ENCODE assay signal across 13 cellular contexts in genomic region chr1:225942574-225942973, GRCh38.
DNase-seq lines count a peak whose midpoint lies in the region; ATAC-seq, FAIRE-seq and TF ChIP-seq lines count a peak whose summit lies in the region.
"Had no signal": no experiment of that assay in that cellular context is flagged by ENCODE, and none has a peak within 500 bp of the region (broad histone marks: within the 10 kb centered on the region; RNA-seq: fewer than 3 reads in every experiment).

No MANE protein-coding gene starts in this region.

- no peaks in the 10 kb centered on the region for H3K9me2 ChIP-seq in DOHH2 (replicated peaks; ENCODE audit: control insufficient read depth, low read length)
- no peaks in the 10 kb centered on the region for H3K9me2 ChIP-seq in MM.1S (replicated peaks; ENCODE audit: insufficient read depth, low read length)

- H2AFZ ChIP-seq in MM.1S (ENCODE audit: low read length), result no peak overlapping the region

- H3K4me1 Mint-ChIP-seq in activated T-cell treated with anti-CD3 and anti-CD28 coated beads, Interleukin-2, amount 50 U/mL, for 24 hours (ENCODE audit: low read depth), result peaks cover 13% of the 10 kb centered on the region

- TF ChIP-seq CTCF in DOHH2 (IDR thresholded peaks at IDR 0.05; ENCODE audit: low read depth, low read length, poor library complexity, severe bottlenecking) (no peak), MM.1S (IDR thresholded peaks at IDR 0.05; ENCODE audit: low read length) (no peak)

- H3K9me3 ChIP-seq in DOHH2 (ENCODE audit: control insufficient read depth, insufficient read depth, low read length) (no peaks in the 10 kb centered on the region), MM.1S (replicated peaks; ENCODE audit: insufficient read depth, low read length) (no peaks in the 10 kb centered on the region)
- H3K9me3 ChIP-seq: body of pancreas had no signal

- peak overlapping the region; percentile 35 for H3K4me2 ChIP-seq in DOHH2 (ENCODE audit: low read length)
- H3K4me2 ChIP-seq in MM.1S (ENCODE audit: low read depth, low read length), result peak overlapping the region; percentile 74

- peaks cover 28% of the 10 kb centered on the region for H3K4me1 ChIP-seq in DOHH2 (ENCODE audit: control insufficient read depth, low read length)
- H3K4me1 ChIP-seq in MM.1S (ENCODE audit: low read length), result peaks cover 54% of the 10 kb centered on the region

- no peaks in the 10 kb centered on the region for H3K36me3 Mint-ChIP-seq in activated T-cell treated with anti-CD3 and anti-CD28 coated beads, Interleukin-2, amount 50 U/mL, for 24 hours (ENCODE audit: low read depth)

- H3K27me3 ChIP-seq in DOHH2 (ENCODE audit: control insufficient read depth, low read length), result peaks cover 8% of the 10 kb centered on the region; the same call in 1 of the 2 replicates
- H3K27me3 ChIP-seq in MM.1S (replicated peaks; ENCODE audit: insufficient read depth, low read length), result no peaks in the 10 kb centered on the region
- H3K27me3 ChIP-seq: body of pancreas had no signal

- H3K27ac ChIP-seq in DOHH2 (ENCODE audit: low read depth, low read length) (no peak overlapping the region), MM.1S (ENCODE audit: low read length) (peak overlapping the region; percentile 87)
- H3K27ac ChIP-seq: body of pancreas, C4-2B had no signal

- no peak overlapping the region for H3K27ac Mint-ChIP-seq in activated T-cell treated with anti-CD3 and anti-CD28 coated beads, Interleukin-2, amount 50 U/mL, for 24 hours
- H3K27ac Mint-ChIP-seq: activated CD8-positive, alpha-beta T cell treated with anti-CD3 and anti-CD28 coated beads for 36 hours had no signal

- no peak for FAIRE-seq in RCC 7860 (lab: Jason Lieb, UNC)
- FAIRE-seq: frontal cortex had no signal

- H3F3A ChIP-seq in DOHH2 (ENCODE audit: control insufficient read depth, insufficient read depth), result no peaks in the 10 kb centered on the region
- peaks cover 43% of the 10 kb centered on the region for H3F3A ChIP-seq in MM.1S (ENCODE audit: insufficient read depth, low read length)

- no peaks in the 10 kb centered on the region for H3K9me3 Mint-ChIP-seq in activated T-cell treated with anti-CD3 and anti-CD28 coated beads, Interleukin-2, amount 50 U/mL, for 24 hours
- H3K9me3 Mint-ChIP-seq: activated CD8-positive, alpha-beta T cell treated with anti-CD3 and anti-CD28 coated beads for 36 hours had no signal

- peak; percentile 81 for ATAC-seq in GM19043 (IDR thresholded peaks at IDR 0.05; ENCODE audit: low read depth, unreplicated experiment)
- peak; percentile 85 for ATAC-seq in HG02642 (IDR thresholded peaks at IDR 0.05; ENCODE audit: poor library complexity, unreplicated experiment)
- ATAC-seq: activated CD8-positive, alpha-beta T cell treated with anti-CD3 and anti-CD28 coated beads for 36 hours; body of pancreas had no signal

- H3K9ac ChIP-seq in MM.1S (ENCODE audit: low read length), result peak overlapping the region; percentile 69

- H3K4me3 ChIP-seq in DOHH2 (ENCODE audit: low read length) (no peak overlapping the region), MM.1S (ENCODE audit: low read length) (peak overlapping the region; percentile 11; the same call in 1 of the 2 replicates)
- H3K4me3 ChIP-seq: body of pancreas had no signal

- DNase-seq in MM.1S (peak; percentile 99), RCC 7860 (ENCODE audit: low spot score) (no peak), OCI-M2 (lab: John Stamatoyannopoulos, UW; ENCODE audit: unreplicated experiment) (no peak), DMS 273 (lab: John Stamatoyannopoulos, UW; ENCODE audit: unreplicated experiment) (no peak)
- no peak for DNase-seq in activated T-cell treated with anti-CD3 and anti-CD28 coated beads, Interleukin-2, amount 50 U/mL, for 24 hours
- DNase-seq: activated CD8-positive, alpha-beta T cell treated with anti-CD3 and anti-CD28 coated beads for 36 hours; body of pancreas; NCI-H1105 treated with DMSO at 0.1 percent for 48 hours had no signal

- peaks cover 5% of the 10 kb centered on the region for H3K27me3 Mint-ChIP-seq in activated T-cell treated with anti-CD3 and anti-CD28 coated beads, Interleukin-2, amount 50 U/mL, for 24 hours
- H3K27me3 Mint-ChIP-seq: activated CD8-positive, alpha-beta T cell treated with anti-CD3 and anti-CD28 coated beads for 36 hours had no signal

- H4K20me1 ChIP-seq in DOHH2 (ENCODE audit: control insufficient read depth, insufficient read depth, low read depth, low read length) (no peaks in the 10 kb centered on the region), MM.1S (ENCODE audit: insufficient read depth, low read length) (no peaks in the 10 kb centered on the region)

- no peaks in the 10 kb centered on the region for H3K79me2 ChIP-seq in DOHH2 (ENCODE audit: control insufficient read depth, low read length)
- H3K79me2 ChIP-seq in MM.1S (ENCODE audit: low read length), result peaks cover 10% of the 10 kb centered on the region

- H3K36me3 ChIP-seq in DOHH2 (ENCODE audit: control insufficient read depth, low read length) (peaks cover 8% of the 10 kb centered on the region; the same call in 1 of the 2 replicates), MM.1S (replicated peaks; ENCODE audit: insufficient read depth, low read length) (no peaks in the 10 kb centered on the region)

- no peak overlapping the region for H3K4me3 Mint-ChIP-seq in activated T-cell treated with anti-CD3 and anti-CD28 coated beads, Interleukin-2, amount 50 U/mL, for 24 hours
- H3K4me3 Mint-ChIP-seq: activated CD8-positive, alpha-beta T cell treated with anti-CD3 and anti-CD28 coated beads for 36 hours had no signal
